Comparison of ENCODE assay signal across 8 cellular contexts in the genomic region with DNA sequence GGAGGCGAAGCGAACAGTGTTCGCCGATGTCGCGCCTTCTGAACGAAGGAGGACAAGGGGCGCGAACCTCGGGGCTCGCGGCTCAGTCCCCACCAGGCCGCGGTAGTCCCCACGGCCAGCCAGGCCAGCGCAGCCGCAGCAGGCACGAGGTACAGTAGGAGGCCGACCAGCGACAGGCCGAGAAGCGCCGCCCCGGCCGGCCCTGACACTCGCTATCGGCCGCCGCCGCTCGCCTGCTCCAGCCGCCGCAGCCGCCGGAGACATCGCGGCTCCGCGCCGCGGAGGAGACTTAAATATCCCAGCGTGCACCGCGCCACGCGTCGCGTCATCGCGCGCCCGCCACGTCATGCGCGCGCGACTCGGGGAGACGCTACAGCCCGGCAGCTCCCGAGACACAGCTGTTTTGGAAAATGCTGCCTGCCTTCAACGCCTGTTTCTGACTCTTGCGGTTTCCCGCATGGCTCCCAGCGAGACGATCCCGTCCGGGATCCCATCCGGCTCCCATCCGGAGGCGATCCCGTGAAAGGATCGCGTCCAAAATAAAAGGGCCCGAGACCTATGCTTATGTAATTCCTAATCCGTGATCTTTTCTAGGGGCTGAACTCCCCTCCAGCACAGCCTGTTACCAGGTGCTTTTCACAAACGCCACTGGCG. TPM values are rescaled to one million over a fixed set of nuclear protein-coding genes. Genes with fewer than 3 reads are reported as not detected.
DNase-seq lines count a peak whose midpoint lies in the region; ATAC-seq and TF ChIP-seq lines count a peak whose summit lies in the region.
"Not testable (repeated sequence)": the region's sequence is repeated elsewhere in the genome, so short reads cannot be mapped to it uniquely, and the experiment has no call there.

A gene (minus strand): TSS at position 291 of the 654 bp plus-strand sequence. CDS start 1,215 bp downstream, outside the sequence.

- not testable (repeated sequence) for H3F3A ChIP-seq in PC-9 (ENCODE audit: insufficient read depth, low read depth)

- peak within 1 kb of the TSS; percentile 84 for H3K4me2 ChIP-seq in PC-9

- H3K9me3 Mint-ChIP-seq in CD4-positive, alpha-beta T cell; activated T-cell treated with anti-CD3 and anti-CD28 coated beads, Interleukin-2, amount 50 U/mL, for 72 hours: not testable (repeated sequence)

- H3K36me3 Mint-ChIP-seq in CD4-positive, alpha-beta T cell (ENCODE audit: low read depth), result not testable (repeated sequence)
- peaks cover 0 to 12% of the 10 kb centered on the region in 2 donors for H3K36me3 Mint-ChIP-seq in activated T-cell treated with anti-CD3 and anti-CD28 coated beads, Interleukin-2, amount 50 U/mL, for 72 hours (ENCODE audit: insufficient read depth in 2 of 2)

- not testable (repeated sequence) for H3K9me2 ChIP-seq in PC-9 (ENCODE audit: insufficient read depth)

- H3K4me3 ChIP-seq in PC-9 (peak within 1 kb of the TSS; percentile 80), epithelial cell of esophagus (ENCODE audit: low read length) (peak within 1 kb of the TSS; percentile 55)

- BruUV-seq in PC-9 (replicated peaks; lab: Mats Ljungman, UMichigan), result TSS peak; percentile 84

- intact Hi-C loops in CD4-positive, alpha-beta T cell (cut with DNase I, micrococcal nuclease); PC-9 (cut with micrococcal nuclease; ENCODE audit: unreplicated experiment): not testable (repeated sequence)

- not testable (repeated sequence) for H3K4me1 Mint-ChIP-seq in CD4-positive, alpha-beta T cell (ENCODE audit: low read depth); activated T-cell treated with anti-CD3 and anti-CD28 coated beads, Interleukin-2, amount 50 U/mL, for 72 hours (ENCODE audit: low read depth)

- POLR2A ChIA-PET in CD4-positive, alpha-beta T cell (lab: Charles Lee); PC-9 (lab: Charles Lee; ENCODE audit: unreplicated experiment): not testable (repeated sequence)

- peak within 1 kb of the TSS; percentile 98 for H3K4me3 Mint-ChIP-seq in CD4-positive, alpha-beta T cell
- H3K4me3 Mint-ChIP-seq in activated T-cell treated with anti-CD3 and anti-CD28 coated beads, Interleukin-2, amount 50 U/mL, for 72 hours, result peak within 1 kb of the TSS; percentile 90 to 91

- H3K27me3 ChIP-seq in CD4-positive, alpha-beta T cell (ENCODE audit: control insufficient read depth, insufficient read depth, low read length); PC-9 (ENCODE audit: insufficient read depth, low read depth): not testable (repeated sequence)

- TF ChIP-seq CTCF in CD4-positive, alpha-beta T cell (IDR thresholded peaks at IDR 0.05); PC-9 (conservative IDR thresholded peaks at IDR 0.05); epithelial cell of esophagus (IDR thresholded peaks at IDR 0.05; ENCODE audit: insufficient read depth, low read depth, low read length, missing control alignments): not testable (repeated sequence)

- ATAC-seq in CD4-positive, alpha-beta T cell (ENCODE audit: poor library complexity), result peak; percentile 93
- peak; percentile 74 for ATAC-seq in GM19463 (IDR thresholded peaks at IDR 0.05; ENCODE audit: unreplicated experiment)
- ATAC-seq in HG03196 (IDR thresholded peaks at IDR 0.05; ENCODE audit: unreplicated experiment), result peak; percentile 84
- peak; percentile 92 to 97 for ATAC-seq in activated T-cell treated with anti-CD3 and anti-CD28 coated beads, Interleukin-2, amount 50 U/mL, for 72 hours (replicated peaks in 1 of 2)

- not testable (repeated sequence) for H4K20me1 ChIP-seq in PC-9 (ENCODE audit: insufficient read depth)

- H3K27me3 Mint-ChIP-seq in CD4-positive, alpha-beta T cell; activated T-cell treated with anti-CD3 and anti-CD28 coated beads, Interleukin-2, amount 50 U/mL, for 72 hours (ENCODE audit: low read depth): not testable (repeated sequence)

- not testable (repeated sequence) for H3K36me3 ChIP-seq in PC-9 (ENCODE audit: low read depth)

- not testable (repeated sequence) for H2AFZ ChIP-seq in PC-9

- H3K27ac Mint-ChIP-seq in CD4-positive, alpha-beta T cell, result peak within 1 kb of the TSS; percentile 97
- H3K27ac Mint-ChIP-seq in activated T-cell treated with anti-CD3 and anti-CD28 coated beads, Interleukin-2, amount 50 U/mL, for 72 hours, result peak within 1 kb of the TSS; percentile 87

- not testable (repeated sequence) for H3K9me3 ChIP-seq in CD4-positive, alpha-beta T cell (ENCODE audit: control insufficient read depth, low read length); PC-9 (ENCODE audit: insufficient read depth, low read depth)

- H3K27ac ChIP-seq in CD4-positive, alpha-beta T cell (ENCODE audit: low read depth, low read length), result peak within 1 kb of the TSS; percentile 53
- peak within 1 kb of the TSS; percentile 77 for H3K27ac ChIP-seq in PC-9

- H3K79me2 ChIP-seq in PC-9 (ENCODE audit: low read depth), result not testable (repeated sequence)

- not testable (repeated sequence) for H3K4me1 ChIP-seq in PC-9 (replicated peaks; ENCODE audit: insufficient read depth)

- DNase-seq in CD4-positive, alpha-beta T cell, result peak in 6 of 10 experiments; percentile 8 to 58 (median 24)
- DNase-seq in PC-9 (peak in 1 of 2 experiments; percentile 53), medulla oblongata (ENCODE audit: extremely low spot score) (peak; percentile 18)
- DNase-seq in activated T-cell treated with anti-CD3 and anti-CD28 coated beads, Interleukin-2, amount 50 U/mL, for 72 hours, result peak; percentile 27 to 44
- DNase-seq in epithelial cell of esophagus (ENCODE audit: low read depth), result not testable (repeated sequence)
- peak; percentile 13 for DNase-seq in stimulated activated CD4-positive, alpha-beta T cell treated with anti-CD3 and anti-CD28 coated beads, Interleukin-4, amount 100 ng/mL, for 1 hour

- CTCF ChIA-PET in CD4-positive, alpha-beta T cell (lab: Charles Lee); PC-9 (lab: Charles Lee): not testable (repeated sequence)

RNA-seq across cellular contexts. Expression of the gene that starts here (rescaled TPM):
- total RNA-seq in CD4-positive, alpha-beta T cell, result 10 to 100 TPM; 33.7 to 36.9 TPM
- total RNA-seq in PC-9 (2021), result 12.0 and 14.7 TPM in 2 replicates
- 10 to 100 TPM; 11.0 to 14.5 TPM for total RNA-seq in activated T-cell treated with anti-CD3 and anti-CD28 coated beads, Interleukin-2, amount 50 U/mL, for 72 hours
